24 cellular contexts compared by ENCODE assay signal in the genomic region with DNA sequence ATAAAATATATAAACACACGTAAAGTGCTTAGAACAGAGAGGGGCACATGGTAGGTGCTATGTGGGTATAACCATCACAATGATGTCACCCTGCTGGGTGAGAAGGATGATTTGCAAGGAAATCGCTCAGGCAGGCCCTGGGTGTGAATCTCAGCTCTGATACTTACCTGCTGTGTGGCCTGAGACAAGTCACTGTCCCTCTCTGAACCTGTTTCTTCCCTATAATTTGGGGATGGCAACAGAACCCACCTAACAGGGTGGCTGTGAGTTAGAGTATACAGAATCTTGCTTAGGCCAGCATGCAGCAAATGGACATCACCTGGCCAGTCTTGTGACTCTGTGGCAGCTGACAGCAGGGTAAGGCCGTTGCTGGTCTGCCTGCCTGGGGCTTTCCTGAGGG. TPM values are rescaled to one million over a fixed set of nuclear protein-coding genes. Genes with fewer than 3 reads are reported as not detected.
"Had no signal": no experiment of that assay in that cellular context is flagged by ENCODE, and none has a peak within 500 bp of the region (broad histone marks: within the 10 kb centered on the region; RNA-seq: fewer than 3 reads in every experiment).

No MANE protein-coding gene starts in this region.

- H3K9me3 Mint-ChIP-seq: IgD-negative memory B cell had no signal

- H3K4me1 Mint-ChIP-seq: IgD-negative memory B cell had no signal

- H2AFZ ChIP-seq: PC-9 had no signal

- H3K27ac ChIP-seq: PC-9, Peyer's patch, SJSA1, SK-N-MC had no signal

- H3K4me3 ChIP-seq: PC-9, Peyer's patch, SJSA1, SK-N-MC had no signal

- H3K27me3 ChIP-seq: Peyer's patch, SJSA1 had no signal

- H3K4me2 ChIP-seq: PC-9 had no signal

- DNase-seq: KBM-7; MV-4-11; NCI-H1048; NCI-H1105; NCI-H1417; NCI-H1436 treated with DMSO at 0.1 percent for 48 hours; NCI-H1694; NCI-H1930; NCI-H2081; NCI-H2107; NCI-H2227 treated with DMSO at 0.1 percent for 48 hours; NCI-H524; NCI-H526 treated with DMSO at 0.1 percent for 48 hours; NCI-H748 treated with DMSO at 0.1 percent for 48 hours; NK-92 treated with Interleukin-12 subunit alpha and Interleukin-12 subunit beta, amount 100 ng/mL, for 24 hours; OCI-M1; PC-9; Peyer's patch; Right ventricle myocardium superior; SIG-M5 had no signal

- H3K36me3 Mint-ChIP-seq: IgD-negative memory B cell had no signal

- H3K9me3 ChIP-seq: Peyer's patch, SJSA1 had no signal

- H3K36me3 ChIP-seq: Peyer's patch, SJSA1 had no signal

- H3K4me3 Mint-ChIP-seq: IgD-negative memory B cell had no signal

- H3K4me1 ChIP-seq: Peyer's patch, SJSA1 had no signal

RNA-seq across cellular contexts. Expression of gene MYO15A, which starts 38.4 kb away (rescaled TPM):
- total RNA-seq: LHCN-M2, SJSA1 had no signal
